Comparison of ENCODE assay signal across 6 cellular contexts in genomic region chr22:24294913-24295312, GRCh38. TPM values are rescaled to one million over a fixed set of nuclear protein-coding genes. Genes with fewer than 3 reads are reported as not detected.
"Had no signal": no experiment of that assay in that cellular context is flagged by ENCODE, and none has a peak within 500 bp of the region (broad histone marks: within the 10 kb centered on the region; RNA-seq: fewer than 3 reads in every experiment).

No MANE protein-coding gene starts in this region.

RNA-seq across cellular contexts. Expression of gene GGT5, which starts 50.0 kb away (rescaled TPM):
- total RNA-seq: activated B cell treated with CpG ODN at 0.5 μM for 24 hours; activated CD4-positive, alpha-beta memory T cell treated with anti-CD3 and anti-CD28 coated beads for 36 hours; activated naive CD4-positive, alpha-beta T cell treated with anti-CD3 and anti-CD28 coated beads for 36 hours; activated T-helper 1 cell treated with anti-CD3 and anti-CD28 coated beads, Interleukin-12 subunit alpha, Interleukin-12 subunit beta, Interleukin-2, Interleukin-4 antibody, amounts not matched to agents 30 ng/mL and 10 ng/mL and 1 ng/mL, durations not matched to agents 14 hours and 24 hours and 36 hours; T-helper 17 cell had no signal
- polyA plus RNA-seq: IgD-negative memory B cell had no signal
